In genomic region chr5:151449288-151449687, GRCh38 we compare ENCODE assay signal across 1 cellular context.
TF ChIP-seq lines count a peak whose summit lies in the region.

No MANE protein-coding gene starts in this region.

TF ChIP-seq in K562, 482 proteins besides CTCF, POLR2A, EP300 and RAD21 (continued from another document):
- no peak for TF ChIP-seq GTF2F1 (IDR thresholded peaks at IDR 0.05; ENCODE audit: low read depth, low read length)
- peak; percentile 86 for TF ChIP-seq SOX6 (IDR thresholded peaks at IDR 0.05)
- no peak for TF ChIP-seq HEY1 (CRISPR knock-in tag; IDR thresholded peaks at IDR 0.05; ENCODE audit: borderline replicate concordance)
- no peak for TF ChIP-seq STAT5A (IDR thresholded peaks at IDR 0.05; ENCODE audit: borderline replicate concordance, low read length)
- no peak for TF ChIP-seq RNF219 (CRISPR knock-in tag; IDR thresholded peaks at IDR 0.05)
- no peak for TF ChIP-seq ZFP30 (CRISPR knock-in tag; IDR thresholded peaks at IDR 0.05; ENCODE audit: borderline replicate concordance)
- TF ChIP-seq HNRNPLL (IDR thresholded peaks at IDR 0.05; ENCODE audit: low read depth, low read length, poor library complexity, severe bottlenecking), result no peak
- no peak for TF ChIP-seq BMI1 (IDR thresholded peaks at IDR 0.05; ENCODE audit: low read length)
- no peak for TF ChIP-seq ILF3 (IDR thresholded peaks at IDR 0.05; ENCODE audit: borderline replicate concordance)
- 0 out of 2 replicates have a peak, but pooled peaks have one; percentile 35 for TF ChIP-seq SMARCA4 (IDR thresholded peaks at IDR 0.05)
- TF ChIP-seq ASH1L (IDR thresholded peaks at IDR 0.05; ENCODE audit: borderline replicate concordance, low read depth, partially characterized antibody), result no peak
- 0 out of 2 replicates have a peak, but pooled peaks have one; percentile 31 for TF ChIP-seq DPF2 (IDR thresholded peaks at IDR 0.05)
- no peak for TF ChIP-seq NR2C1 (IDR thresholded peaks at IDR 0.05)
- no peak for TF ChIP-seq NR2C1 (tag; IDR thresholded peaks at IDR 0.05)
- TF ChIP-seq ZNF384 (IDR thresholded peaks at IDR 0.05; ENCODE audit: low read depth, low read length), result no peak
- no peak for TF ChIP-seq SMAD4 (CRISPR knock-in tag; conservative IDR thresholded peaks at IDR 0.05)
- no peak for TF ChIP-seq SMARCB1 (IDR thresholded peaks at IDR 0.05; ENCODE audit: insufficient read length, low read depth)
- no peak for TF ChIP-seq NBN (IDR thresholded peaks at IDR 0.05; ENCODE audit: low read depth)
- TF ChIP-seq ZNF232 (CRISPR knock-in tag; IDR thresholded peaks at IDR 0.05), result no peak
- no peak for TF ChIP-seq U2AF2 (optimal IDR thresholded peaks at IDR 0.05; ENCODE audit: low read depth, low read length)
- TF ChIP-seq ZNF197 (CRISPR knock-in tag; IDR thresholded peaks at IDR 0.05; ENCODE audit: low read depth), result no peak
- TF ChIP-seq ELF2 (CRISPR knock-in tag; IDR thresholded peaks at IDR 0.05), result no peak
- TF ChIP-seq ZBTB11 (CRISPR knock-in tag; IDR thresholded peaks at IDR 0.05), result no peak
- TF ChIP-seq SETDB1 (IDR thresholded peaks at IDR 0.05; ENCODE audit: low read length), result no peak
- no peak for TF ChIP-seq TRIM25 (IDR thresholded peaks at IDR 0.05; ENCODE audit: borderline replicate concordance)
- TF ChIP-seq CXXC5 (CRISPR knock-in tag; IDR thresholded peaks at IDR 0.05), result peak; percentile 51; the same call in 1 of the 2 replicates
- no peak for TF ChIP-seq ZNF764 (CRISPR knock-in tag; IDR thresholded peaks at IDR 0.05; ENCODE audit: low read depth)
- TF ChIP-seq MBD2 (IDR thresholded peaks at IDR 0.05; ENCODE audit: borderline replicate concordance, low read depth), result no peak
- TF ChIP-seq BHLHE40 (IDR thresholded peaks at IDR 0.05; ENCODE audit: low read length), result no peak
- TF ChIP-seq ERF (CRISPR knock-in tag; IDR thresholded peaks at IDR 0.05), result no peak
- TF ChIP-seq ZNF146 (CRISPR knock-in tag; IDR thresholded peaks at IDR 0.05; ENCODE audit: unreplicated experiment), result no peak
- TF ChIP-seq AFF4 (CRISPR knock-in tag; IDR thresholded peaks at IDR 0.05), result no peak
- TF ChIP-seq RCOR1 (IDR thresholded peaks at IDR 0.05; ENCODE audit: borderline replicate concordance in 1 of 2, low read depth in 2 of 2, low read length in 2 of 2), result peak in 1 of 2 experiments; percentile 28; a peak in 2 of 4 replicates
TF ChIP-seq in K562: peak in this region for 5.
